ENCODE assay signal across 1 cellular context in the genomic region with DNA sequence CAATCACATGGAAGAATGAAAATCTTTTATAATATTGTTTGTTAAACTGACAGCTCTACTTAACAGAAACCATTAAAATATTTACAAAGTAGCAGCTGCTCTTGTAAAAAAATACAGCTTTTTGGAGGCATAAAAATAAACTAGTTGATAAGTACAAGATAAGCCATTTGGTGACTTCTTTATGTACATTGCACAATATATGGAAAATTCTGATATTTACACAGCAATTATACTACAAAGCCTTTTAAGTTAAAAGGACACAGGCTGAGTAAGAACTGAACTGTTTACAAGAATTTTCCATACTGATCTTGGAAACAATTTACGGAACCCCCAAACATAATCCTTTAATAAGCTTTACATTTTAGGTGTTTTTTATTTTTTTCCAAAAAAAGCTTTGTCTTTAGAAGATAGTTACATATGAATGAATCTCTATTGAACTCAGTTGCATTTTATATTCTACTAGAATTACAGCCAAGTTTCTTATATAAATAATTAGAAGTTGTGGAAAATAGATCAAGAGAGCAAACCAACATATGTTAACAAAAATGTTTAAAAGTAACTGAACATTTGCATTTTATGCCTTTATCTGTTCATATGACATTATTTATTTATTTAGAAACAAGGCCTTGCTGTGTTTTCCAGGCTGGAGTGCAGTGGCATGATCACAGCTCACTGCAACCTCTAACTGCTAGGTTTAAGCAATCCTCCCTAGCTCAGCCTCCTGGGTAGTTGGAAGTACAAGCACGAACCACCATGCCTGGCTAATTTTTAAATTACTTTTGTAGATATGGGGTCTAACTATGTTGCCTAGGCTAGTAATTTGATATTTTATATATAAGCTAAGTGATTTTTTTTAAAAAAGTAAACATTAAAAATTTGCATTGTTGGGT.
A peak's percentile ranks its signal among the peaks of the same experiment; 100 is the strongest.
TF ChIP-seq lines count a peak whose summit lies in the region.

No MANE protein-coding gene starts in this region.

TF ChIP-seq in HepG2, 621 proteins besides CTCF, POLR2A, EP300 and RAD21 (continued from another document and continues in another):
- no peak for TF ChIP-seq ZBTB42 (CRISPR knock-in tag; IDR thresholded peaks at IDR 0.05)
- TF ChIP-seq FOXP1 (IDR thresholded peaks at IDR 0.05) = peak; percentile 92
- TF ChIP-seq FOXP1 (CRISPR knock-in tag; IDR thresholded peaks at IDR 0.05) = peak; percentile 99
- TF ChIP-seq CCAR2 (optimal IDR thresholded peaks at IDR 0.05; ENCODE audit: low read depth, low read length) = no peak
- TF ChIP-seq JUN (CRISPR knock-in tag; IDR thresholded peaks at IDR 0.05) = no peak
- no peak for TF ChIP-seq ZBTB21 (CRISPR knock-in tag; IDR thresholded peaks at IDR 0.05)
- TF ChIP-seq GTF2F1 (IDR thresholded peaks at IDR 0.05; ENCODE audit: low read length) = no peak
- TF ChIP-seq RBFOX2 (IDR thresholded peaks at IDR 0.05; ENCODE audit: low read depth, low read length) = peak; percentile 52; the same call in 1 of the 2 replicates
- TF ChIP-seq KDM2A (CRISPR knock-in tag; IDR thresholded peaks at IDR 0.05; ENCODE audit: borderline replicate concordance, low read depth) = peak; percentile 37; the same call in 1 of the 2 replicates
- peak; percentile 15; the same call in 1 of the 2 replicates for TF ChIP-seq ZSCAN29 (CRISPR knock-in tag; conservative IDR thresholded peaks at IDR 0.05)
- TF ChIP-seq SETDB1 (CRISPR knock-in tag; IDR thresholded peaks at IDR 0.05; ENCODE audit: borderline replicate concordance) = no peak
- TF ChIP-seq ARID2 (CRISPR knock-in tag; IDR thresholded peaks at IDR 0.05; ENCODE audit: borderline replicate concordance) = peak; percentile 83; the same call in 1 of the 2 replicates
- peak; percentile 99 for TF ChIP-seq MBD4 (IDR thresholded peaks at IDR 0.05; ENCODE audit: borderline replicate concordance, low read length)
- TF ChIP-seq NR2F6 (IDR thresholded peaks at IDR 0.05) = peak; percentile 96
- TF ChIP-seq NR2F6 (CRISPR knock-in tag; IDR thresholded peaks at IDR 0.05) = peak; percentile 96
- TF ChIP-seq, protein P1, sequence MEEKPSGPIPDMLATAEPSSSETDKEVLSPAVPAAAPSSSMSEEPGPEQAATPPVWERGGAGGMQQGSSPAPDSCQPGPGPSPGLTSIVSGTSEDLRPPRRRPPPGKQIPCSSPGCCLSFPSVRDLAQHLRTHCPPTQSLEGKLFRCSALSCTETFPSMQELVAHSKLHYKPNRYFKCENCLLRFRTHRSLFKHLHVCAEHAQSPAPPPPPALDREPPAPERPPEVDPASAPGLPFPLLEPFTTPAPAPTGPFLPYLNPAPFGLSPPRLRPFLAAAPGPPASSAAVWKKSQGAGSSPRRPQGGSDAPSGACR (CRISPR knock-in tag; IDR thresholded peaks at IDR 0.05) = no peak
- TF ChIP-seq ZNF775 (CRISPR knock-in tag; IDR thresholded peaks at IDR 0.05; ENCODE audit: borderline replicate concordance) = 0 out of 2 replicates have a peak, but pooled peaks have one; percentile 27
- no peak for TF ChIP-seq NONO (IDR thresholded peaks at IDR 0.05)
- TF ChIP-seq NONO (CRISPR knock-in tag; conservative IDR thresholded peaks at IDR 0.05) = peak; percentile 50; the same call in 1 of the 2 replicates
- no peak for TF ChIP-seq ZNF282 (IDR thresholded peaks at IDR 0.05; ENCODE audit: partially characterized antibody)
- TF ChIP-seq ZNF124 (CRISPR knock-in tag; IDR thresholded peaks at IDR 0.05) = peak; percentile 55; the same call in 1 of the 2 replicates
- peak; percentile 89 for TF ChIP-seq GATAD2A (CRISPR knock-in tag; IDR thresholded peaks at IDR 0.05)
- TF ChIP-seq ZFP36L1 (CRISPR knock-in tag; IDR thresholded peaks at IDR 0.05) = no peak; the same call in 1 of the 2 replicates
- 0 out of 2 replicates have a peak, but pooled peaks have one; percentile 22 for TF ChIP-seq ZNF335 (CRISPR knock-in tag; IDR thresholded peaks at IDR 0.05)
- TF ChIP-seq FOXK1 (CRISPR knock-in tag; IDR thresholded peaks at IDR 0.05; ENCODE audit: borderline replicate concordance, low read depth) = peak; percentile 70
- TF ChIP-seq ZBTB20 (CRISPR knock-in tag; IDR thresholded peaks at IDR 0.05; ENCODE audit: borderline replicate concordance, low read depth) = peak; percentile 98
- no peak for TF ChIP-seq RXRA (CRISPR knock-in tag; IDR thresholded peaks at IDR 0.05)
- TF ChIP-seq, protein P2, sequence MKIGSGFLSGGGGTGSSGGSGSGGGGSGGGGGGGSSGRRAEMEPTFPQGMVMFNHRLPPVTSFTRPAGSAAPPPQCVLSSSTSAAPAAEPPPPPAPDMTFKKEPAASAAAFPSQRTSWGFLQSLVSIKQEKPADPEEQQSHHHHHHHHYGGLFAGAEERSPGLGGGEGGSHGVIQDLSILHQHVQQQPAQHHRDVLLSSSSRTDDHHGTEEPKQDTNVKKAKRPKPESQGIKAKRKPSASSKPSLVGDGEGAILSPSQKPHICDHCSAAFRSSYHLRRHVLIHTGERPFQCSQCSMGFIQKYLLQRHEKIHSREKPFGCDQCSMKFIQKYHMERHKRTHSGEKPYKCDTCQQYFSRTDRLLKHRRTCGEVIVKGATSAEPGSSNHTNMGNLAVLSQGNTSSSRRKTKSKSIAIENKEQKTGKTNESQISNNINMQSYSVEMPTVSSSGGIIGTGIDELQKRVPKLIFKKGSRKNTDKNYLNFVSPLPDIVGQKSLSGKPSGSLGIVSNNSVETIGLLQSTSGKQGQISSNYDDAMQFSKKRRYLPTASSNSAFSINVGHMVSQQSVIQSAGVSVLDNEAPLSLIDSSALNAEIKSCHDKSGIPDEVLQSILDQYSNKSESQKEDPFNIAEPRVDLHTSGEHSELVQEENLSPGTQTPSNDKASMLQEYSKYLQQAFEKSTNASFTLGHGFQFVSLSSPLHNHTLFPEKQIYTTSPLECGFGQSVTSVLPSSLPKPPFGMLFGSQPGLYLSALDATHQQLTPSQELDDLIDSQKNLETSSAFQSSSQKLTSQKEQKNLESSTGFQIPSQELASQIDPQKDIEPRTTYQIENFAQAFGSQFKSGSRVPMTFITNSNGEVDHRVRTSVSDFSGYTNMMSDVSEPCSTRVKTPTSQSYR (CRISPR knock-in tag; IDR thresholded peaks at IDR 0.05; ENCODE audit: borderline replicate concordance) = peak; percentile 75; the same call in 1 of the 2 replicates
- peak; percentile 53 for TF ChIP-seq HOXA3 (CRISPR knock-in tag; IDR thresholded peaks at IDR 0.05)
- TF ChIP-seq FIP1L1 (IDR thresholded peaks at IDR 0.05; ENCODE audit: borderline replicate concordance, insufficient read depth, low read depth, low read length) = no peak
- TF ChIP-seq KDM5B (CRISPR knock-in tag; IDR thresholded peaks at IDR 0.05; ENCODE audit: borderline replicate concordance) = no peak
- TF ChIP-seq PAWR (CRISPR knock-in tag; IDR thresholded peaks at IDR 0.05; ENCODE audit: borderline replicate concordance) = no peak
- no peak for TF ChIP-seq ARNT (IDR thresholded peaks at IDR 0.05)
- peak; percentile 97 for TF ChIP-seq CEBPG (CRISPR knock-in tag; IDR thresholded peaks at IDR 0.05)
- 0 out of 2 replicates have a peak, but pooled peaks have one; percentile 21 for TF ChIP-seq ZNF3 (CRISPR knock-in tag; IDR thresholded peaks at IDR 0.05)
- TF ChIP-seq ZNF781 (CRISPR knock-in tag; IDR thresholded peaks at IDR 0.05; ENCODE audit: borderline replicate concordance, not compliant biosample characterization) = no peak
- no peak for TF ChIP-seq NFE2 (CRISPR knock-in tag; IDR thresholded peaks at IDR 0.05)
- no peak for TF ChIP-seq U2AF1 (optimal IDR thresholded peaks at IDR 0.05; ENCODE audit: low read depth, low read length)
- TF ChIP-seq ELF3 (CRISPR knock-in tag; IDR thresholded peaks at IDR 0.05) = peak; percentile 86
- TF ChIP-seq, protein P3, sequence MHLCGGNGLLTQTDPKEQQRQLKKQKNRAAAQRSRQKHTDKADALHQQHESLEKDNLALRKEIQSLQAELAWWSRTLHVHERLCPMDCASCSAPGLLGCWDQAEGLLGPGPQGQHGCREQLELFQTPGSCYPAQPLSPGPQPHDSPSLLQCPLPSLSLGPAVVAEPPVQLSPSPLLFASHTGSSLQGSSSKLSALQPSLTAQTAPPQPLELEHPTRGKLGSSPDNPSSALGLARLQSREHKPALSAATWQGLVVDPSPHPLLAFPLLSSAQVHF (CRISPR knock-in tag; IDR thresholded peaks at IDR 0.05) = no peak
- TF ChIP-seq NFIC (IDR thresholded peaks at IDR 0.05; ENCODE audit: low read length) = peak; percentile 100
- TF ChIP-seq ZNF138 (CRISPR knock-in tag; IDR thresholded peaks at IDR 0.05; ENCODE audit: low read depth) = no peak
- no peak for TF ChIP-seq PHF20 (CRISPR knock-in tag; IDR thresholded peaks at IDR 0.05)
- peak; percentile 28 for TF ChIP-seq YY1 (IDR thresholded peaks at IDR 0.05; ENCODE audit: insufficient read depth, insufficient replicate concordance, low read depth, low read length)
- TF ChIP-seq ZNF569 (CRISPR knock-in tag; IDR thresholded peaks at IDR 0.05; ENCODE audit: borderline replicate concordance) = no peak
- TF ChIP-seq, protein P4, sequence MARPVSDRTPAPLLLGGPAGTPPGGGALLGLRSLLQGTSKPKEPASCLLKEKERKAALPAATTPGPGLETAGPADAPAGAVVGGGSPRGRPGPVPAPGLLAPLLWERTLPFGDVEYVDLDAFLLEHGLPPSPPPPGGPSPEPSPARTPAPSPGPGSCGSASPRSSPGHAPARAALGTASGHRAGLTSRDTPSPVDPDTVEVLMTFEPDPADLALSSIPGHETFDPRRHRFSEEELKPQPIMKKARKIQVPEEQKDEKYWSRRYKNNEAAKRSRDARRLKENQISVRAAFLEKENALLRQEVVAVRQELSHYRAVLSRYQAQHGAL (CRISPR knock-in tag; IDR thresholded peaks at IDR 0.05; ENCODE audit: not compliant biosample characterization) = no peak
- peak; percentile 85 for TF ChIP-seq EHMT2 (IDR thresholded peaks at IDR 0.05; ENCODE audit: borderline replicate concordance, low read depth, low read length)
- TF ChIP-seq NAIF1 (CRISPR knock-in tag; IDR thresholded peaks at IDR 0.05; ENCODE audit: borderline replicate concordance) = peak; percentile 58; the same call in 1 of the 2 replicates
- no peak for TF ChIP-seq ZNF501 (CRISPR knock-in tag; IDR thresholded peaks at IDR 0.05)
- TF ChIP-seq, protein P5, sequence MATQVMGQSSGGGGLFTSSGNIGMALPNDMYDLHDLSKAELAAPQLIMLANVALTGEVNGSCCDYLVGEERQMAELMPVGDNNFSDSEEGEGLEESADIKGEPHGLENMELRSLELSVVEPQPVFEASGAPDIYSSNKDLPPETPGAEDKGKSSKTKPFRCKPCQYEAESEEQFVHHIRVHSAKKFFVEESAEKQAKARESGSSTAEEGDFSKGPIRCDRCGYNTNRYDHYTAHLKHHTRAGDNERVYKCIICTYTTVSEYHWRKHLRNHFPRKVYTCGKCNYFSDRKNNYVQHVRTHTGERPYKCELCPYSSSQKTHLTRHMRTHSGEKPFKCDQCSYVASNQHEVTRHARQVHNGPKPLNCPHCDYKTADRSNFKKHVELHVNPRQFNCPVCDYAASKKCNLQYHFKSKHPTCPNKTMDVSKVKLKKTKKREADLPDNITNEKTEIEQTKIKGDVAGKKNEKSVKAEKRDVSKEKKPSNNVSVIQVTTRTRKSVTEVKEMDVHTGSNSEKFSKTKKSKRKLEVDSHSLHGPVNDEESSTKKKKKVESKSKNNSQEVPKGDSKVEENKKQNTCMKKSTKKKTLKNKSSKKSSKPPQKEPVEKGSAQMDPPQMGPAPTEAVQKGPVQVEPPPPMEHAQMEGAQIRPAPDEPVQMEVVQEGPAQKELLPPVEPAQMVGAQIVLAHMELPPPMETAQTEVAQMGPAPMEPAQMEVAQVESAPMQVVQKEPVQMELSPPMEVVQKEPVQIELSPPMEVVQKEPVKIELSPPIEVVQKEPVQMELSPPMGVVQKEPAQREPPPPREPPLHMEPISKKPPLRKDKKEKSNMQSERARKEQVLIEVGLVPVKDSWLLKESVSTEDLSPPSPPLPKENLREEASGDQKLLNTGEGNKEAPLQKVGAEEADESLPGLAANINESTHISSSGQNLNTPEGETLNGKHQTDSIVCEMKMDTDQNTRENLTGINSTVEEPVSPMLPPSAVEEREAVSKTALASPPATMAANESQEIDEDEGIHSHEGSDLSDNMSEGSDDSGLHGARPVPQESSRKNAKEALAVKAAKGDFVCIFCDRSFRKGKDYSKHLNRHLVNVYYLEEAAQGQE (IDR thresholded peaks at IDR 0.05; ENCODE audit: borderline replicate concordance in 1 of 2, low read depth in 1 of 2, low read length in 2 of 2) = peak in 1 of 2 experiments; percentile 83; a peak in 2 of 4 replicates
- TF ChIP-seq MED1 (CRISPR knock-in tag; IDR thresholded peaks at IDR 0.05) = peak; percentile 89
- no peak for TF ChIP-seq BHLHE40 (IDR thresholded peaks at IDR 0.05; ENCODE audit: low read length)
- TF ChIP-seq ZFP36L2 (CRISPR knock-in tag; IDR thresholded peaks at IDR 0.05) = no peak
- TF ChIP-seq FOXM1 (CRISPR knock-in tag; IDR thresholded peaks at IDR 0.05) = no peak
- TF ChIP-seq SIN3B (IDR thresholded peaks at IDR 0.05; ENCODE audit: low read length) = 0 out of 2 replicates have a peak, but pooled peaks have one; percentile 8
- TF ChIP-seq ZNF331 (CRISPR knock-in tag; IDR thresholded peaks at IDR 0.05) = peak; percentile 71; the same call in 1 of the 2 replicates
- no peak for TF ChIP-seq ZNF607 (CRISPR knock-in tag; IDR thresholded peaks at IDR 0.05; ENCODE audit: borderline replicate concordance)
- TF ChIP-seq KDM3A (CRISPR knock-in tag; IDR thresholded peaks at IDR 0.05; ENCODE audit: low read depth) = no peak; the same call in 1 of the 2 replicates
- TF ChIP-seq ZNF263 (CRISPR knock-in tag; IDR thresholded peaks at IDR 0.05) = no peak
- no peak for TF ChIP-seq NFRKB (IDR thresholded peaks at IDR 0.05)
